1 cellular context compared by ENCODE assay signal in genomic region chrX:23907496-23908218, GRCh38.
TF ChIP-seq lines count a peak whose summit lies in the region.

Gene APOO (minus strand): TSS chrX:23907938. CDS start chrX:23907702, 236 bp downstream.
A gene with protein sequence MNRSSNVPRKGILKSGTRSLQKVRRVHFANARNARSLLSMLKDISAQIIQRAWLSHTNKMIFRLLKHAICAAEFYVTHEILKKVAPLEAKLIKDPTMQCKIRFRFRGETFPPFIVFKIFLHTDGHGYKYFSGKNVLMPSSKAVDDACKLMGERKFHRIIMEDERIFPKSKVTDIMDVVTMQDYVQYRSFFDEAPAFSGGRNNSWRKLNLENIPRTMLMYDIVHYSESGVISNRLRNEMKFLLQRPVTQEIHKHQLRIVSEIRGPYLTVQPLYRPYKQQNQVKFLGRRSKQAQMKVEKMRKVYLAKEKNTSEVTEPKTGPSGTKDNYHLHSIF (plus strand): TSS chrX:23908006. CDS start chrX:23910303, 2,297 bp downstream.

TF ChIP-seq in GM12878, 131 proteins besides CTCF, POLR2A, EP300 and RAD21 (continued from another document and continues in another):
- TF ChIP-seq, protein P1, sequence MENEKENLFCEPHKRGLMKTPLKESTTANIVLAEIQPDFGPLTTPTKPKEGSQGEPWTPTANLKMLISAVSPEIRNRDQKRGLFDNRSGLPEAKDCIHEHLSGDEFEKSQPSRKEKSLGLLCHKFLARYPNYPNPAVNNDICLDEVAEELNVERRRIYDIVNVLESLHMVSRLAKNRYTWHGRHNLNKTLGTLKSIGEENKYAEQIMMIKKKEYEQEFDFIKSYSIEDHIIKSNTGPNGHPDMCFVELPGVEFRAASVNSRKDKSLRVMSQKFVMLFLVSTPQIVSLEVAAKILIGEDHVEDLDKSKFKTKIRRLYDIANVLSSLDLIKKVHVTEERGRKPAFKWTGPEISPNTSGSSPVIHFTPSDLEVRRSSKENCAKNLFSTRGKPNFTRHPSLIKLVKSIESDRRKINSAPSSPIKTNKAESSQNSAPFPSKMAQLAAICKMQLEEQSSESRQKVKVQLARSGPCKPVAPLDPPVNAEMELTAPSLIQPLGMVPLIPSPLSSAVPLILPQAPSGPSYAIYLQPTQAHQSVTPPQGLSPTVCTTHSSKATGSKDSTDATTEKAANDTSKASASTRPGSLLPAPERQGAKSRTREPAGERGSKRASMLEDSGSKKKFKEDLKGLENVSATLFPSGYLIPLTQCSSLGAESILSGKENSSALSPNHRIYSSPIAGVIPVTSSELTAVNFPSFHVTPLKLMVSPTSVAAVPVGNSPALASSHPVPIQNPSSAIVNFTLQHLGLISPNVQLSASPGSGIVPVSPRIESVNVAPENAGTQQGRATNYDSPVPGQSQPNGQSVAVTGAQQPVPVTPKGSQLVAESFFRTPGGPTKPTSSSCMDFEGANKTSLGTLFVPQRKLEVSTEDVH (IDR thresholded peaks at IDR 0.05; ENCODE audit: low read depth, partially characterized antibody) = peak; percentile 57
- TF ChIP-seq HCFC1 (IDR thresholded peaks at IDR 0.05; ENCODE audit: low read length) (0 out of 2 replicates have a peak, but pooled peaks have one; percentile 6), NKRF (conservative IDR thresholded peaks at IDR 0.05) (no peak), BHLHE40 (IDR thresholded peaks at IDR 0.05; ENCODE audit: borderline replicate concordance in 1 of 2, low read depth in 2 of 2, low read length in 1 of 2) (peak in 1 of 2 experiments; percentile 38; a peak in 1 of 4 replicates), NR2C1 (IDR thresholded peaks at IDR 0.05) (peak; percentile 71), ZNF24 (IDR thresholded peaks at IDR 0.05) (no peak), NFIC (IDR thresholded peaks at IDR 0.05; ENCODE audit: low read depth, low read length) (no peak), MEF2A (IDR thresholded peaks at IDR 0.05; ENCODE audit: insufficient read depth, low read depth, low read length) (no peak), ZBTB33 (IDR thresholded peaks at IDR 0.05) (no peak), CREM (IDR thresholded peaks at IDR 0.05; ENCODE audit: low read depth) (peak; percentile 40; the same call in 1 of the 2 replicates), ASH2L (IDR thresholded peaks at IDR 0.05; ENCODE audit: borderline replicate concordance, low read depth) (no peak), JUNB (IDR thresholded peaks at IDR 0.05) (no peak), YBX1 (IDR thresholded peaks at IDR 0.05) (no peak), MYC (IDR thresholded peaks at IDR 0.05; ENCODE audit: insufficient read depth, insufficient read length, insufficient replicate concordance, low read length, severe bottlenecking) (no peak), LARP7 (IDR thresholded peaks at IDR 0.05) (peak; percentile 36; the same call in 1 of the 2 replicates), NFXL1 (IDR thresholded peaks at IDR 0.05; ENCODE audit: borderline replicate concordance) (no peak), RELA (IDR thresholded peaks at IDR 0.05; ENCODE audit: borderline replicate concordance, partially characterized antibody) (no peak), FOS (IDR thresholded peaks at IDR 0.05; ENCODE audit: borderline replicate concordance, extremely low read depth, insufficient read length) (no peak), IRF4 (IDR thresholded peaks at IDR 0.05; ENCODE audit: low read depth, low read length) (no peak), PML (IDR thresholded peaks at IDR 0.05; ENCODE audit: low read length) (no peak), TAF1 (IDR thresholded peaks at IDR 0.05; ENCODE audit: borderline replicate concordance, low read depth, low read length) (no peak), SMAD5 (IDR thresholded peaks at IDR 0.05; ENCODE audit: low read depth) (no peak), E4F1 (IDR thresholded peaks at IDR 0.05; ENCODE audit: borderline replicate concordance, partially characterized antibody) (no peak), NFYA (IDR thresholded peaks at IDR 0.05; ENCODE audit: borderline replicate concordance, low read depth, low read length) (no peak), CBFB (IDR thresholded peaks at IDR 0.05; ENCODE audit: low read depth) (no peak; the same call in 1 of the 2 replicates), ZZZ3 (IDR thresholded peaks at IDR 0.05; ENCODE audit: control insufficient read depth, insufficient read length, low read depth) (no peak), RUNX3 (IDR thresholded peaks at IDR 0.05; ENCODE audit: low read length) (peak; percentile 88), HDAC2 (IDR thresholded peaks at IDR 0.05) (no peak)
- TF ChIP-seq, protein P2, sequence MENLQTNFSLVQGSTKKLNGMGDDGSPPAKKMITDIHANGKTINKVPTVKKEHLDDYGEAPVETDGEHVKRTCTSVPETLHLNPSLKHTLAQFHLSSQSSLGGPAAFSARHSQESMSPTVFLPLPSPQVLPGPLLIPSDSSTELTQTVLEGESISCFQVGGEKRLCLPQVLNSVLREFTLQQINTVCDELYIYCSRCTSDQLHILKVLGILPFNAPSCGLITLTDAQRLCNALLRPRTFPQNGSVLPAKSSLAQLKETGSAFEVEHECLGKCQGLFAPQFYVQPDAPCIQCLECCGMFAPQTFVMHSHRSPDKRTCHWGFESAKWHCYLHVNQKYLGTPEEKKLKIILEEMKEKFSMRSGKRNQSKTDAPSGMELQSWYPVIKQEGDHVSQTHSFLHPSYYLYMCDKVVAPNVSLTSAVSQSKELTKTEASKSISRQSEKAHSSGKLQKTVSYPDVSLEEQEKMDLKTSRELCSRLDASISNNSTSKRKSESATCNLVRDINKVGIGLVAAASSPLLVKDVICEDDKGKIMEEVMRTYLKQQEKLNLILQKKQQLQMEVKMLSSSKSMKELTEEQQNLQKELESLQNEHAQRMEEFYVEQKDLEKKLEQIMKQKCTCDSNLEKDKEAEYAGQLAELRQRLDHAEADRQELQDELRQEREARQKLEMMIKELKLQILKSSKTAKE (IDR thresholded peaks at IDR 0.05; ENCODE audit: low read depth, poor library complexity, severe bottlenecking) = no peak
- TF ChIP-seq, protein P3, sequence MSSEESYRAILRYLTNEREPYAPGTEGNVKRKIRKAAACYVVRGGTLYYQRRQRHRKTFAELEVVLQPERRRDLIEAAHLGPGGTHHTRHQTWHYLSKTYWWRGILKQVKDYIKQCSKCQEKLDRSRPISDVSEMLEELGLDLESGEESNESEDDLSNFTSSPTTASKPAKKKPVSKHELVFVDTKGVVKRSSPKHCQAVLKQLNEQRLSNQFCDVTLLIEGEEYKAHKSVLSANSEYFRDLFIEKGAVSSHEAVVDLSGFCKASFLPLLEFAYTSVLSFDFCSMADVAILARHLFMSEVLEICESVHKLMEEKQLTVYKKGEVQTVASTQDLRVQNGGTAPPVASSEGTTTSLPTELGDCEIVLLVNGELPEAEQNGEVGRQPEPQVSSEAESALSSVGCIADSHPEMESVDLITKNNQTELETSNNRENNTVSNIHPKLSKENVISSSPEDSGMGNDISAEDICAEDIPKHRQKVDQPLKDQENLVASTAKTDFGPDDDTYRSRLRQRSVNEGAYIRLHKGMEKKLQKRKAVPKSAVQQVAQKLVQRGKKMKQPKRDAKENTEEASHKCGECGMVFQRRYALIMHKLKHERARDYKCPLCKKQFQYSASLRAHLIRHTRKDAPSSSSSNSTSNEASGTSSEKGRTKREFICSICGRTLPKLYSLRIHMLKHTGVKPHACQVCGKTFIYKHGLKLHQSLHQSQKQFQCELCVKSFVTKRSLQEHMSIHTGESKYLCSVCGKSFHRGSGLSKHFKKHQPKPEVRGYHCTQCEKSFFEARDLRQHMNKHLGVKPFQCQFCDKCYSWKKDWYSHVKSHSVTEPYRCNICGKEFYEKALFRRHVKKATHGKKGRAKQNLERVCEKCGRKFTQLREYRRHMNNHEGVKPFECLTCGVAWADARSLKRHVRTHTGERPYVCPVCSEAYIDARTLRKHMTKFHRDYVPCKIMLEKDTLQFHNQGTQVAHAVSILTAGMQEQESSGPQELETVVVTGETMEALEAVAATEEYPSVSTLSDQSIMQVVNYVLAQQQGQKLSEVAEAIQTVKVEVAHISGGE (CRISPR knock-in tag; IDR thresholded peaks at IDR 0.05) = no peak
- TF ChIP-seq, protein P4, sequence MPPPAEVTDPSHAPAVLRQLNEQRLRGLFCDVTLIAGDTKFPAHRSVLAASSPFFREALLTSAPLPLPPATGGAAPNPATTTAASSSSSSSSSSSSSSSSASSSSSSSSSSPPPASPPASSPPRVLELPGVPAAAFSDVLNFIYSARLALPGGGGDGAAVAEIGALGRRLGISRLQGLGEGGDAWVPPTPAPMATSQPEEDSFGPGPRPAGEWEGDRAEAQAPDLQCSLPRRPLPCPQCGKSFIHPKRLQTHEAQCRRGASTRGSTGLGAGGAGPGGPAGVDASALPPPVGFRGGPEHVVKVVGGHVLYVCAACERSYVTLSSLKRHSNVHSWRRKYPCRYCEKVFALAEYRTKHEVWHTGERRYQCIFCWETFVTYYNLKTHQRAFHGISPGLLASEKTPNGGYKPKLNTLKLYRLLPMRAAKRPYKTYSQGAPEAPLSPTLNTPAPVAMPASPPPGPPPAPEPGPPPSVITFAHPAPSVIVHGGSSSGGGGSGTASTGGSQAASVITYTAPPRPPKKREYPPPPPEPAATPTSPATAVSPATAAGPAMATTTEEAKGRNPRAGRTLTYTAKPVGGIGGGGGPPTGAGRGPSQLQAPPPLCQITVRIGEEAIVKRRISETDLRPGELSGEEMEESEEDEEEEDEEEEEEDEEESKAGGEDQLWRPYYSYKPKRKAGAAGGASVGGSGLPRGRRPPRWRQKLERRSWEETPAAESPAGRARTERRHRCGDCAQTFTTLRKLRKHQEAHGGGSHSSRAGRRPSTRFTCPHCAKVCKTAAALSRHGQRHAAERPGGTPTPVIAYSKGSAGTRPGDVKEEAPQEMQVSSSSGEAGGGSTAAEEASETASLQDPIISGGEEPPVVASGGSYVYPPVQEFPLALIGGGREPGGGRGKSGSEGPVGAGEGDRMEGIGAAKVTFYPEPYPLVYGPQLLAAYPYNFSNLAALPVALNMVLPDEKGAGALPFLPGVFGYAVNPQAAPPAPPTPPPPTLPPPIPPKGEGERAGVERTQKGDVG (CRISPR knock-in tag; IDR thresholded peaks at IDR 0.05) = no peak
- TF ChIP-seq, protein P5, sequence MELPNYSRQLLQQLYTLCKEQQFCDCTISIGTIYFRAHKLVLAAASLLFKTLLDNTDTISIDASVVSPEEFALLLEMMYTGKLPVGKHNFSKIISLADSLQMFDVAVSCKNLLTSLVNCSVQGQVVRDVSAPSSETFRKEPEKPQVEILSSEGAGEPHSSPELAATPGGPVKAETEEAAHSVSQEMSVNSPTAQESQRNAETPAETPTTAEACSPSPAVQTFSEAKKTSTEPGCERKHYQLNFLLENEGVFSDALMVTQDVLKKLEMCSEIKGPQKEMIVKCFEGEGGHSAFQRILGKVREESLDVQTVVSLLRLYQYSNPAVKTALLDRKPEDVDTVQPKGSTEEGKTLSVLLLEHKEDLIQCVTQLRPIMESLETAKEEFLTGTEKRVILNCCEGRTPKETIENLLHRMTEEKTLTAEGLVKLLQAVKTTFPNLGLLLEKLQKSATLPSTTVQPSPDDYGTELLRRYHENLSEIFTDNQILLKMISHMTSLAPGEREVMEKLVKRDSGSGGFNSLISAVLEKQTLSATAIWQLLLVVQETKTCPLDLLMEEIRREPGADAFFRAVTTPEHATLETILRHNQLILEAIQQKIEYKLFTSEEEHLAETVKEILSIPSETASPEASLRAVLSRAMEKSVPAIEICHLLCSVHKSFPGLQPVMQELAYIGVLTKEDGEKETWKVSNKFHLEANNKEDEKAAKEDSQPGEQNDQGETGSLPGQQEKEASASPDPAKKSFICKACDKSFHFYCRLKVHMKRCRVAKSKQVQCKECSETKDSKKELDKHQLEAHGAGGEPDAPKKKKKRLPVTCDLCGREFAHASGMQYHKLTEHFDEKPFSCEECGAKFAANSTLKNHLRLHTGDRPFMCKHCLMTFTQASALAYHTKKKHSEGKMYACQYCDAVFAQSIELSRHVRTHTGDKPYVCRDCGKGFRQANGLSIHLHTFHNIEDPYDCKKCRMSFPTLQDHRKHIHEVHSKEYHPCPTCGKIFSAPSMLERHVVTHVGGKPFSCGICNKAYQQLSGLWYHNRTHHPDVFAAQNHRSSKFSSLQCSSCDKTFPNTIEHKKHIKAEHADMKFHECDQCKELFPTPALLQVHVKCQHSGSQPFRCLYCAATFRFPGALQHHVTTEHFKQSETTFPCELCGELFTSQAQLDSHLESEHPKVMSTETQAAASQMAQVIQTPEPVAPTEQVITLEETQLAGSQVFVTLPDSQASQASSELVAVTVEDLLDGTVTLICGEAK (IDR thresholded peaks at IDR 0.05; ENCODE audit: borderline replicate concordance) = no peak
